32 cellular contexts compared by ENCODE assay signal in the genomic region with DNA sequence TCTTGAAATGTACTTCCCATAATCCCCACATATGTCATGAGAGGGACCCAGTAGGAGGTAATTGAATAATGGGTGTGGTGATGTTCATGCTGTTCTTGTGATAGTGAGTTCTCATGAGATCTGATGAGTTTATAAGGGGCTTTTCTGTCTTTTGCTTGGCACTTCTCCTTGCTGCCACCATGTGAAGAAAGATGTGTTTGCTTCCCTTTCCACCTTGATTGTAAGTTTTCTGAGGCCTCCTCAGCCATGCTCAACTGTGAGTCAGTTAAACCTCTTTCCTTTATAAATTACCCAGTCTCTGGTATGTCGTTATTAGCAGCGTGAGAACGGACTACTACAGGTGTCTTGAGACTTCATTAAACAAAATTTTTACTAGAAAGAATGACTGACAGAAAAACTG.
"Had no signal": no experiment of that assay in that cellular context is flagged by ENCODE, and none has a peak within 500 bp of the region (broad histone marks: within the 10 kb centered on the region; RNA-seq: fewer than 3 reads in every experiment).

No MANE protein-coding gene starts in this region.

- H3K4me1 ChIP-seq: breast epithelium, colonic mucosa had no signal

- H3K27me3 Mint-ChIP-seq: activated CD4-positive, alpha-beta memory T cell treated with anti-CD3 and anti-CD28 coated beads for 36 hours; activated CD4-positive, alpha-beta T cell treated with anti-CD3 and anti-CD28 coated beads for 36 hours; activated naive CD4-positive, alpha-beta T cell treated with anti-CD3 and anti-CD28 coated beads, Interleukin-2, amount 10 ng/mL, durations not matched to agents 7 days and 5 days; activated naive CD8-positive, alpha-beta T cell treated with anti-CD3 and anti-CD28 coated beads, Interleukin-2, amount 10 ng/mL, durations not matched to agents 7 days and 5 days; brain had no signal

- H3K4me3 Mint-ChIP-seq: activated CD4-positive, alpha-beta memory T cell treated with anti-CD3 and anti-CD28 coated beads for 36 hours; activated CD4-positive, alpha-beta T cell treated with anti-CD3 and anti-CD28 coated beads for 36 hours; activated CD4-positive, alpha-beta T cell treated with anti-CD3 and anti-CD28 coated beads, Interleukin-2, amount 10 ng/mL, durations not matched to agents 24 days and 14 days; activated CD8-positive, alpha-beta memory T cell treated with anti-CD3 and anti-CD28 coated beads, Interleukin-2, amount 10 ng/mL, durations not matched to agents 7 days and 5 days; activated CD8-positive, alpha-beta T cell treated with anti-CD3 and anti-CD28 coated beads, Interleukin-2, amount 10 ng/mL, durations not matched to agents 7 days and 5 days; activated naive CD4-positive, alpha-beta T cell treated with anti-CD3 and anti-CD28 coated beads, Interleukin-2, amount 10 ng/mL, durations not matched to agents 7 days and 5 days; activated naive CD8-positive, alpha-beta T cell treated with anti-CD3 and anti-CD28 coated beads, Interleukin-2, amount 10 ng/mL, durations not matched to agents 7 days and 5 days; activated T-helper 1 cell treated with anti-CD3 and anti-CD28 coated beads, Interleukin-12 subunit alpha, Interleukin-12 subunit beta, Interleukin-2, Interleukin-4 antibody, amounts not matched to agents 30 ng/mL and 10 ng/mL and 1 ng/mL, durations not matched to agents 14 hours and 24 hours and 36 hours; brain; T-helper 17 cell; T-helper 2 cell treated with Interferon-gamma antibody and Interleukin-4, amounts not matched to agents 5 μg/mL and 100 μg/mL, for 36 hours had no signal

- H3K36me3 ChIP-seq: ascending aorta, breast epithelium, cardiac muscle cell, colonic mucosa had no signal

- H3K36me3 Mint-ChIP-seq: activated CD4-positive, alpha-beta memory T cell treated with anti-CD3 and anti-CD28 coated beads for 36 hours; activated CD8-positive, alpha-beta memory T cell treated with anti-CD3 and anti-CD28 coated beads, Interleukin-2, amount 10 ng/mL, durations not matched to agents 7 days and 5 days; activated naive CD4-positive, alpha-beta T cell treated with anti-CD3 and anti-CD28 coated beads, Interleukin-2, amount 10 ng/mL, durations not matched to agents 7 days and 5 days; activated naive CD4-positive, alpha-beta T cell treated with anti-CD3 and anti-CD28 coated beads, Interleukin-2, amount 50 U/mL, for 72 hours; brain had no signal

- H3K27ac ChIP-seq: ascending aorta, breast epithelium, cardiac muscle cell, colonic mucosa had no signal

- ATAC-seq: activated CD4-positive, alpha-beta T cell treated with anti-CD3 and anti-CD28 coated beads for 36 hours; activated CD8-positive, alpha-beta memory T cell treated with anti-CD3 and anti-CD28 coated beads, Interleukin-2, amount 10 ng/mL, durations not matched to agents 7 days and 5 days; activated CD8-positive, alpha-beta T cell treated with anti-CD3 and anti-CD28 coated beads, Interleukin-2, amount 10 ng/mL, durations not matched to agents 7 days and 5 days; activated naive CD4-positive, alpha-beta T cell treated with anti-CD3 and anti-CD28 coated beads, Interleukin-2, amount 50 U/mL, for 72 hours; esophagus mucosa; T-helper 17 cell had no signal

- H3K27me3 ChIP-seq: ascending aorta, breast epithelium, cardiac muscle cell, colonic mucosa had no signal

- H3K4me3 ChIP-seq: ascending aorta, breast epithelium, cardiac muscle cell, colonic mucosa had no signal

- DNase-seq: activated CD4-positive, alpha-beta memory T cell treated with anti-CD3 and anti-CD28 coated beads for 36 hours; activated CD4-positive, alpha-beta T cell treated with anti-CD3 and anti-CD28 coated beads for 36 hours; activated CD4-positive, alpha-beta T cell treated with anti-CD3 and anti-CD28 coated beads, Interleukin-2, amount 10 ng/mL, durations not matched to agents 24 days and 14 days; activated CD4-positive, CD25-positive, alpha-beta regulatory T cell; activated CD4-positive, CD25-positive, alpha-beta regulatory T cell treated with anti-CD3 and anti-CD28 coated beads, Interleukin-2, amount 50 U/mL, for 72 hours; activated CD8-positive, alpha-beta memory T cell treated with anti-CD3 and anti-CD28 coated beads, Interleukin-2, amount 10 ng/mL, durations not matched to agents 7 days and 5 days; activated CD8-positive, alpha-beta memory T cell treated with anti-CD3 and anti-CD28 coated beads, Interleukin-2, amount 50 U/mL, for 4 hours; activated CD8-positive, alpha-beta T cell treated with anti-CD3 and anti-CD28 coated beads, Interleukin-2, amount 10 ng/mL, durations not matched to agents 7 days and 5 days; activated gamma-delta T cell; activated naive CD4-positive, alpha-beta T cell; activated naive CD4-positive, alpha-beta T cell treated with anti-CD3 and anti-CD28 coated beads, Interleukin-2, amount 10 ng/mL, durations not matched to agents 7 days and 5 days; activated naive CD8-positive, alpha-beta T cell treated with anti-CD3 and anti-CD28 coated beads, Interleukin-2, amount 10 ng/mL, durations not matched to agents 7 days and 5 days; activated T-cell treated with anti-CD3 and anti-CD28 coated beads, Interleukin-2, amount 50 U/mL, for 1 hour; activated T-cell treated with anti-CD3 and anti-CD28 coated beads, Interleukin-2, amount 50 U/mL, for 48 hours; central memory CD4-positive, alpha-beta T cell; cerebellar nuclear complex; colonic mucosa; effector CD8-positive, alpha-beta T cell; foreskin fibroblast; head of caudate nucleus; T-helper 1 cell; T-helper 17 cell; T1000 had no signal

- H3K27ac Mint-ChIP-seq: activated CD4-positive, alpha-beta memory T cell treated with anti-CD3 and anti-CD28 coated beads for 36 hours; activated CD4-positive, alpha-beta T cell treated with anti-CD3 and anti-CD28 coated beads for 36 hours; activated CD4-positive, alpha-beta T cell treated with anti-CD3 and anti-CD28 coated beads, Interleukin-2, amount 10 ng/mL, durations not matched to agents 24 days and 14 days; activated CD8-positive, alpha-beta memory T cell treated with anti-CD3 and anti-CD28 coated beads, Interleukin-2, amount 10 ng/mL, durations not matched to agents 7 days and 5 days; activated CD8-positive, alpha-beta T cell treated with anti-CD3 and anti-CD28 coated beads, Interleukin-2, amount 10 ng/mL, durations not matched to agents 7 days and 5 days; activated naive CD4-positive, alpha-beta T cell treated with anti-CD3 and anti-CD28 coated beads, Interleukin-2, amount 10 ng/mL, durations not matched to agents 7 days and 5 days; activated naive CD4-positive, alpha-beta T cell treated with anti-CD3 and anti-CD28 coated beads, Interleukin-2, amount 50 U/mL, for 72 hours; activated naive CD8-positive, alpha-beta T cell treated with anti-CD3 and anti-CD28 coated beads, Interleukin-2, amount 10 ng/mL, durations not matched to agents 7 days and 5 days; activated T-helper 1 cell treated with anti-CD3 and anti-CD28 coated beads, Interleukin-12 subunit alpha, Interleukin-12 subunit beta, Interleukin-2, Interleukin-4 antibody, amounts not matched to agents 30 ng/mL and 10 ng/mL and 1 ng/mL, durations not matched to agents 14 hours and 24 hours and 36 hours; activated T-helper 2 cell treated with anti-CD3 and anti-CD28 coated beads, Interferon-gamma antibody, Interleukin-2, Interleukin-4, amounts not matched to agents 10 μg/mL and 5 μg/mL and 100 μg/mL, durations not matched to agents 14 hours and 24 hours and 36 hours; brain; T-helper 17 cell; T-helper 2 cell treated with Interferon-gamma antibody and Interleukin-4, amounts not matched to agents 5 μg/mL and 100 μg/mL, for 36 hours had no signal

- H3K9me3 ChIP-seq: ascending aorta, breast epithelium, colonic mucosa had no signal

- H3K9me3 Mint-ChIP-seq: activated CD4-positive, alpha-beta memory T cell treated with anti-CD3 and anti-CD28 coated beads for 36 hours; activated CD4-positive, alpha-beta T cell treated with anti-CD3 and anti-CD28 coated beads, Interleukin-2, amount 10 ng/mL, durations not matched to agents 24 days and 14 days; activated naive CD4-positive, alpha-beta T cell treated with anti-CD3 and anti-CD28 coated beads, Interleukin-2, amount 10 ng/mL, durations not matched to agents 7 days and 5 days; activated naive CD4-positive, alpha-beta T cell treated with anti-CD3 and anti-CD28 coated beads, Interleukin-2, amount 50 U/mL, for 72 hours; activated naive CD8-positive, alpha-beta T cell treated with anti-CD3 and anti-CD28 coated beads, Interleukin-2, amount 10 ng/mL, durations not matched to agents 7 days and 5 days; activated T-helper 1 cell treated with anti-CD3 and anti-CD28 coated beads, Interleukin-12 subunit alpha, Interleukin-12 subunit beta, Interleukin-2, Interleukin-4 antibody, amounts not matched to agents 30 ng/mL and 10 ng/mL and 1 ng/mL, durations not matched to agents 14 hours and 24 hours and 36 hours; activated T-helper 2 cell treated with anti-CD3 and anti-CD28 coated beads, Interferon-gamma antibody, Interleukin-2, Interleukin-4, amounts not matched to agents 10 μg/mL and 5 μg/mL and 100 μg/mL, durations not matched to agents 14 hours and 24 hours and 36 hours; brain; T-helper 2 cell treated with Interferon-gamma antibody and Interleukin-4, amounts not matched to agents 5 μg/mL and 100 μg/mL, for 36 hours had no signal
